In genomic region chr5:17412760-17413671, GRCh38 we compare ENCODE assay signal across 10 cellular contexts.
DNase-seq lines count a peak whose midpoint lies in the region; ATAC-seq, FAIRE-seq and TF ChIP-seq lines count a peak whose summit lies in the region.
"Had no signal": no experiment of that assay in that cellular context is flagged by ENCODE, and none has a peak within 500 bp of the region (broad histone marks: within the 10 kb centered on the region; RNA-seq: fewer than 3 reads in every experiment).

No MANE protein-coding gene starts in this region.

- H3K27ac Mint-ChIP-seq in H9 (peak overlapping the region in 2 of 3 experiments; percentile 72 to 87; a peak in 2 of 7 replicates), endodermal cell (no peak overlapping the region)
- H3K27ac Mint-ChIP-seq: activated T-cell treated with anti-CD3 and anti-CD28 coated beads, Interleukin-2, amount 50 U/mL, for 24 hours had no signal

- H3K9ac ChIP-seq in H9 (ENCODE audit: extremely low read depth, insufficient read length, low read length) (no peak overlapping the region), endodermal cell (ENCODE audit: extremely low read depth, low read length, poor library complexity, severe bottlenecking) (no peak overlapping the region)
- H3K9ac ChIP-seq: BLaER1 treated with 17β-estradiol and CSF1 and Interleukin-3, amounts not matched to agents 10 nM and 100 nM had no signal

- H3K4me2 ChIP-seq in H9 (ENCODE audit: insufficient read depth, insufficient read length, low read length), result no peak overlapping the region

- no peak for ATAC-seq in GM18858 (IDR thresholded peaks at IDR 0.05; ENCODE audit: unreplicated experiment)

- no peak overlapping the region for H2AK5ac ChIP-seq in H9 (ENCODE audit: insufficient read length, low read length)

- H3K36me3 ChIP-seq in endodermal cell (ENCODE audit: control insufficient read depth, insufficient read depth, low read length) (no peaks in the 10 kb centered on the region), suprapubic skin (no peaks in the 10 kb centered on the region)
- H3K36me3 ChIP-seq: BLaER1 treated with 17β-estradiol and CSF1 and Interleukin-3, amounts not matched to agents 10 nM and 100 nM had no signal

- no peak overlapping the region for H3K18ac ChIP-seq in H9 (ENCODE audit: insufficient read length, low read depth, low read length)

- no peak for TF ChIP-seq EP300 in suprapubic skin (IDR thresholded peaks at IDR 0.05)

- H3K9me3 ChIP-seq in H9 (ENCODE audit: control insufficient read depth, low read depth, low read length) (no peaks in the 10 kb centered on the region), endodermal cell (ENCODE audit: control insufficient read depth, low read length) (no peaks in the 10 kb centered on the region), suprapubic skin (no peaks in the 10 kb centered on the region)
- H3K9me3 ChIP-seq: BLaER1 treated with 17β-estradiol and CSF1 and Interleukin-3, amounts not matched to agents 10 nM and 100 nM had no signal

- no peak overlapping the region for H2AFZ ChIP-seq in H9 (ENCODE audit: low read length)

- H3K4me1 ChIP-seq in H9 (ENCODE audit: insufficient read depth, low read length) (peaks cover 5% of the 10 kb centered on the region; the same call in 1 of the 2 replicates), endodermal cell (ENCODE audit: control insufficient read depth, insufficient read depth, low read length) (peaks cover 18% of the 10 kb centered on the region), suprapubic skin (no peaks in the 10 kb centered on the region)

- peak; percentile 80 for FAIRE-seq in D721Med (lab: Jason Lieb, UNC)

- H3K27ac ChIP-seq in H9 (ENCODE audit: insufficient read length, low read depth, low read length) (no peak overlapping the region), endodermal cell (ENCODE audit: low read depth, low read length) (no peak overlapping the region), suprapubic skin (no peak overlapping the region)
- H3K27ac ChIP-seq: BLaER1 treated with 17β-estradiol and CSF1 and Interleukin-3, amounts not matched to agents 10 nM and 100 nM had no signal

- H2BK5ac ChIP-seq in H9 (ENCODE audit: insufficient read length, low read length), result no peak overlapping the region

- no peaks in the 10 kb centered on the region for H3K23me2 ChIP-seq in H9 (ENCODE audit: insufficient read length, low read depth, low read length, poor library complexity, severe bottlenecking)

- TF ChIP-seq POLR2A in suprapubic skin (IDR thresholded peaks at IDR 0.05), result no peak

- H4K20me1 ChIP-seq in H9 (ENCODE audit: control insufficient read depth, insufficient read depth, insufficient read length), result no peaks in the 10 kb centered on the region
- H4K20me1 ChIP-seq: BLaER1 treated with 17β-estradiol and CSF1 and Interleukin-3, amounts not matched to agents 10 nM and 100 nM had no signal

- H2BK15ac ChIP-seq in H9 (ENCODE audit: low read depth, low read length), result no peak overlapping the region

- H3K14ac ChIP-seq in H9 (ENCODE audit: insufficient read depth, low read length), result no peak overlapping the region; the same call in 1 of the 2 replicates

- H3K4me1 Mint-ChIP-seq in H9 (peaks cover 27 to 39% of the 10 kb centered on the region in 2 experiments), endodermal cell (peaks cover 30% of the 10 kb centered on the region)

- H3T11ph ChIP-seq in H9 (ENCODE audit: low read length), result no peak overlapping the region

- WGBS in H9 (ENCODE audit: extremely low coverage, insufficient read length, low lambda C conversion rate), result no CpG with 5 or more reads among the region's 9 CpGs
- WGBS in endodermal cell (ENCODE audit: insufficient coverage in 1 of 2, insufficient read length in 1 of 2), 2 experiments, result 79 to 92% methylated on average over 4 to 9 of the region's 9 CpGs
- 68% methylated on average over 9 of the region's 9 CpGs for WGBS in suprapubic skin

- H2BK120ac ChIP-seq in H9 (ENCODE audit: low read depth, low read length, poor library complexity, severe bottlenecking), result no peak overlapping the region

- no peak overlapping the region for H2BK12ac ChIP-seq in H9 (ENCODE audit: insufficient read length, low read depth, low read length)

- H3K79me2 ChIP-seq in H9 (ENCODE audit: insufficient read depth, low read length), result no peaks in the 10 kb centered on the region

- H3K27me3 ChIP-seq in H9 (ENCODE audit: insufficient read depth, low read length) (no peaks in the 10 kb centered on the region; the same call in 1 of the 2 replicates), endodermal cell (ENCODE audit: control insufficient read depth, insufficient read depth, low read length, poor library complexity, severe bottlenecking) (peaks cover 14% of the 10 kb centered on the region), suprapubic skin (no peaks in the 10 kb centered on the region)
- H3K27me3 ChIP-seq: BLaER1 treated with 17β-estradiol and CSF1 and Interleukin-3, amounts not matched to agents 10 nM and 100 nM had no signal

- H4K5ac ChIP-seq in H9 (ENCODE audit: insufficient read length, low read depth, low read length), result no peak overlapping the region

- H3K23ac ChIP-seq in H9 (ENCODE audit: insufficient read length, low read depth, low read length), result no peak overlapping the region

- TF ChIP-seq CTCF in D721Med (IDR thresholded peaks at IDR 0.05; ENCODE audit: insufficient read depth, missing control alignments) (peak; percentile 5), H9 (conservative IDR thresholded peaks at IDR 0.05) (no peak), endodermal cell (conservative IDR thresholded peaks at IDR 0.05) (no peak), suprapubic skin (IDR thresholded peaks at IDR 0.05) (no peak)

- H4K91ac ChIP-seq in H9 (ENCODE audit: insufficient read length, low read depth, low read length), result no peak overlapping the region

- H3K27me3 Mint-ChIP-seq in H9 (ENCODE audit: low read depth), result peaks cover 8% of the 10 kb centered on the region
- peaks cover 13% of the 10 kb centered on the region for H3K27me3 Mint-ChIP-seq in endodermal cell (ENCODE audit: insufficient read depth)
- H3K27me3 Mint-ChIP-seq: activated T-cell treated with anti-CD3 and anti-CD28 coated beads, Interleukin-2, amount 50 U/mL, for 24 hours had no signal

- no peaks in the 10 kb centered on the region for H3K79me1 ChIP-seq in H9 (ENCODE audit: insufficient read depth, low read depth, low read length, poor library complexity, severe bottlenecking)

- DNase-seq in D721Med (ENCODE audit: insufficient read length, low spot score) (no peak), H9 (no peak), NCI-H524 (lab: John Stamatoyannopoulos, UW) (peak; percentile 75 to 93), endodermal cell (no peak), NCI-H2081 (lab: John Stamatoyannopoulos, UW) (no peak), suprapubic skin (ENCODE audit: low spot score in 2 of 2) (no peak), NCI-H2196 (lab: John Stamatoyannopoulos, UW; ENCODE audit: unreplicated experiment) (no peak)
- DNase-seq: activated T-cell treated with anti-CD3 and anti-CD28 coated beads, Interleukin-2, amount 50 U/mL, for 24 hours had no signal

- no peak overlapping the region for H3K4ac ChIP-seq in H9 (ENCODE audit: low read depth, low read length)

- H3K4me3 ChIP-seq in endodermal cell (ENCODE audit: low read length) (peak overlapping the region; percentile 30), suprapubic skin (no peak overlapping the region)
- H3K4me3 ChIP-seq: BLaER1 treated with 17β-estradiol and CSF1 and Interleukin-3, amounts not matched to agents 10 nM and 100 nM had no signal

- peaks cover 0 to 2% (median 0%) of the 10 kb centered on the region in 3 experiments; a peak in 2 of 7 replicates for H3K36me3 Mint-ChIP-seq in H9 (ENCODE audit: insufficient read depth in 1 of 3, low read depth in 3 of 3)
- H3K36me3 Mint-ChIP-seq in endodermal cell (ENCODE audit: low read depth), result no peaks in the 10 kb centered on the region

- H3K9me3 Mint-ChIP-seq in H9 (peaks cover 2 to 4% of the 10 kb centered on the region in 2 experiments; a peak in 2 of 5 replicates), endodermal cell (no peaks in the 10 kb centered on the region)

- H3K56ac ChIP-seq in H9 (ENCODE audit: insufficient read length, low read depth, low read length), result no peak overlapping the region

- H2BK20ac ChIP-seq in H9 (ENCODE audit: low read depth, low read length, poor library complexity, severe bottlenecking), result no peak overlapping the region

- no peak overlapping the region for H4K8ac ChIP-seq in H9 (replicated peaks; ENCODE audit: insufficient read length, low read depth, low read length)

- H3K4me3 Mint-ChIP-seq in H9 (no peak overlapping the region), endodermal cell (no peak overlapping the region)
- H3K4me3 Mint-ChIP-seq: activated T-cell treated with anti-CD3 and anti-CD28 coated beads, Interleukin-2, amount 50 U/mL, for 24 hours had no signal

Comparison
In these comparisons a context has a peak if more than half of its experiments do, and no peak if none do; other contexts are left out.
1. DNase-seq: peak in NCI-H524 (2 of 2); none in D721Med (single experiment), H9 (single experiment), endodermal cell (single experiment), NCI-H2081 (0 of 2), suprapubic skin (0 of 2) and NCI-H2196 (single experiment).